1 cellular context compared by ENCODE assay signal in the genomic region with DNA sequence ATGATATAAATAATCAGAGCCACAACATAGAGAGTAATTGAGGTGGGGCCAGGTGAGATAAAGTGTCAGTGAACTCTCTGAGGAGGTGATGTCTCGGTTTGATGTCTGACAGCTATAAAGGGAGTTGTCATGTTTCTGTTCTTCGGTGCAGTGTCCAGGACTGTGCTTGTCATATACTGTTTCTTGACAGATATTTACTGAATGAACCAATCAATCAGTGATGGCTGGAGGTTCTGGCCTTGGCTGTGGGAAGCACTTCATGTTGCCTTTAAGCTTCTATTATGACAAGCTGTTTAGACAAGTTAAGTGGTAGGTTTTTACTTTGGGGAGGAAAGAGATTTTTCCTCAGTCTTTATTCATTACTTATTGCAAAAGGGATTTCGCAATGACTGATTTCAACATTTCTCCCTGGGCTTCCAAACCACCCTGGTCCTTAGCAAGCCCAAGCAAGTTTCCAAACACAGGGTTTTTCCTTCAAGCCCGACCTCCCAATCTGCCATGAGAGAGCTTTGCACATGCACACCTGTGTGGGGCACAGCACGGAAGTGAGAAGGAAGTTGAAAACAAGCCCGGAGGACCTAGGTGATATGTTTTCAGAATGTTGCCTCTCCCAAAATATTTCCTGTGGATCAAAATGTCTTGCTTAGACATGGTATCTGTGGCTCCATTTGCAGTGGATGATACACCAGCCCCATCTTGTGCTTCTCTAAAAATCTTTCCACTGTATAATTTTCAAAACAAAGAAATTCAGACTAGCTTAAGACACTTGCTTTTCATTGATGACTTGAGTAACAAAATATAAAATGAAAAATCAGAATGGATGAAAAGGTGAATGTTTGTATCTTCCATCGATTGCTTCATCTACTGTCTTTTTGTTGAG.
TF ChIP-seq lines count a peak whose summit lies in the region.

No MANE protein-coding gene starts in this region.

TF ChIP-seq in GM23338, 12 proteins besides CTCF, POLR2A, EP300 and RAD21 (continued from another document):
- TF ChIP-seq, protein P1, sequence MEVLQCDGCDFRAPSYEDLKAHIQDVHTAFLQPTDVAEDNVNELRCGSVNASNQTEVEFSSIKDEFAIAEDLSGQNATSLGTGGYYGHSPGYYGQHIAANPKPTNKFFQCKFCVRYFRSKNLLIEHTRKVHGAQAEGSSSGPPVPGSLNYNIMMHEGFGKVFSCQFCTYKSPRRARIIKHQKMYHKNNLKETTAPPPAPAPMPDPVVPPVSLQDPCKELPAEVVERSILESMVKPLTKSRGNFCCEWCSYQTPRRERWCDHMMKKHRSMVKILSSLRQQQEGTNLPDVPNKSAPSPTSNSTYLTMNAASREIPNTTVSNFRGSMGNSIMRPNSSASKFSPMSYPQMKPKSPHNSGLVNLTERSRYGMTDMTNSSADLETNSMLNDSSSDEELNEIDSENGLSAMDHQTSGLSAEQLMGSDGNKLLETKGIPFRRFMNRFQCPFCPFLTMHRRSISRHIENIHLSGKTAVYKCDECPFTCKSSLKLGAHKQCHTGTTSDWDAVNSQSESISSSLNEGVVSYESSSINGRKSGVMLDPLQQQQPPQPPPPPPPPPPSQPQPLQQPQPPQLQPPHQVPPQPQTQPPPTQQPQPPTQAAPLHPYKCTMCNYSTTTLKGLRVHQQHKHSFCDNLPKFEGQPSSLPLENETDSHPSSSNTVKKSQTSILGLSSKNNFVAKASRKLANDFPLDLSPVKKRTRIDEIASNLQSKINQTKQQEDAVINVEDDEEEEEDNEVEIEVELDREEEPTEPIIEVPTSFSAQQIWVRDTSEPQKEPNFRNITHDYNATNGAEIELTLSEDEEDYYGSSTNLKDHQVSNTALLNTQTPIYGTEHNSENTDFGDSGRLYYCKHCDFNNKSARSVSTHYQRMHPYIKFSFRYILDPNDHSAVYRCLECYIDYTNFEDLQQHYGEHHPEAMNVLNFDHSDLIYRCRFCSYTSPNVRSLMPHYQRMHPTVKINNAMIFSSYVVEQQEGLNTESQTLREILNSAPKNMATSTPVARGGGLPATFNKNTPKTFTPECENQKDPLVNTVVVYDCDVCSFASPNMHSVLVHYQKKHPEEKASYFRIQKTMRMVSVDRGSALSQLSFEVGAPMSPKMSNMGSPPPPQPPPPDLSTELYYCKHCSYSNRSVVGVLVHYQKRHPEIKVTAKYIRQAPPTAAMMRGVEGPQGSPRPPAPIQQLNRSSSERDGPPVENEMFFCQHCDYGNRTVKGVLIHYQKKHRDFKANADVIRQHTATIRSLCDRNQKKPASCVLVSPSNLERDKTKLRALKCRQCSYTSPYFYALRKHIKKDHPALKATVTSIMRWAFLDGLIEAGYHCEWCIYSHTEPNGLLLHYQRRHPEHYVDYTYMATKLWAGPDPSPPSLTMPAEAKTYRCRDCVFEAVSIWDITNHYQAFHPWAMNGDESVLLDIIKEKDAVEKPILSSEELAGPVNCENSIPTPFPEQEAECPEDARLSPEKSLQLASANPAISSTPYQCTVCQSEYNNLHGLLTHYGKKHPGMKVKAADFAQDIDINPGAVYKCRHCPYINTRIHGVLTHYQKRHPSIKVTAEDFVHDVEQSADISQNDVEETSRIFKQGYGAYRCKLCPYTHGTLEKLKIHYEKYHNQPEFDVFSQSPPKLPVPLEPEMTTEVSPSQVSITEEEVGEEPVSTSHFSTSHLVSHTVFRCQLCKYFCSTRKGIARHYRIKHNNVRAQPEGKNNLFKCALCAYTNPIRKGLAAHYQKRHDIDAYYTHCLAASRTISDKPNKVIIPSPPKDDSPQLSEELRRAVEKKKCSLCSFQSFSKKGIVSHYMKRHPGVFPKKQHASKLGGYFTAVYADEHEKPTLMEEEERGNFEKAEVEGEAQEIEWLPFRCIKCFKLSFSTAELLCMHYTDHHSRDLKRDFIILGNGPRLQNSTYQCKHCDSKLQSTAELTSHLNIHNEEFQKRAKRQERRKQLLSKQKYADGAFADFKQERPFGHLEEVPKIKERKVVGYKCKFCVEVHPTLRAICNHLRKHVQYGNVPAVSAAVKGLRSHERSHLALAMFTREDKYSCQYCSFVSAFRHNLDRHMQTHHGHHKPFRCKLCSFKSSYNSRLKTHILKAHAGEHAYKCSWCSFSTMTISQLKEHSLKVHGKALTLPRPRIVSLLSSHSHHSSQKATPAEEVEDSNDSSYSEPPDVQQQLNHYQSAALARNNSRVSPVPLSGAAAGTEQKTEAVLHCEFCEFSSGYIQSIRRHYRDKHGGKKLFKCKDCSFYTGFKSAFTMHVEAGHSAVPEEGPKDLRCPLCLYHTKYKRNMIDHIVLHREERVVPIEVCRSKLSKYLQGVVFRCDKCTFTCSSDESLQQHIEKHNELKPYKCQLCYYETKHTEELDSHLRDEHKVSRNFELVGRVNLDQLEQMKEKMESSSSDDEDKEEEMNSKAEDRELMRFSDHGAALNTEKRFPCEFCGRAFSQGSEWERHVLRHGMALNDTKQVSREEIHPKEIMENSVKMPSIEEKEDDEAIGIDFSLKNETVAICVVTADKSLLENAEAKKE (CRISPR knock-in tag; IDR thresholded peaks at IDR 0.05) = no peak
- no peak for TF ChIP-seq CREB1 (CRISPR knock-in tag; IDR thresholded peaks at IDR 0.05; ENCODE audit: low read depth)
- no peak for TF ChIP-seq EZH2phosphoT487 (IDR thresholded peaks at IDR 0.05; ENCODE audit: unreplicated experiment)
- no peak for TF ChIP-seq STAT1 (IDR thresholded peaks at IDR 0.05; ENCODE audit: unreplicated experiment)
- no peak for TF ChIP-seq ZNF114 (CRISPR knock-in tag; IDR thresholded peaks at IDR 0.05)
- TF ChIP-seq, protein P2, sequence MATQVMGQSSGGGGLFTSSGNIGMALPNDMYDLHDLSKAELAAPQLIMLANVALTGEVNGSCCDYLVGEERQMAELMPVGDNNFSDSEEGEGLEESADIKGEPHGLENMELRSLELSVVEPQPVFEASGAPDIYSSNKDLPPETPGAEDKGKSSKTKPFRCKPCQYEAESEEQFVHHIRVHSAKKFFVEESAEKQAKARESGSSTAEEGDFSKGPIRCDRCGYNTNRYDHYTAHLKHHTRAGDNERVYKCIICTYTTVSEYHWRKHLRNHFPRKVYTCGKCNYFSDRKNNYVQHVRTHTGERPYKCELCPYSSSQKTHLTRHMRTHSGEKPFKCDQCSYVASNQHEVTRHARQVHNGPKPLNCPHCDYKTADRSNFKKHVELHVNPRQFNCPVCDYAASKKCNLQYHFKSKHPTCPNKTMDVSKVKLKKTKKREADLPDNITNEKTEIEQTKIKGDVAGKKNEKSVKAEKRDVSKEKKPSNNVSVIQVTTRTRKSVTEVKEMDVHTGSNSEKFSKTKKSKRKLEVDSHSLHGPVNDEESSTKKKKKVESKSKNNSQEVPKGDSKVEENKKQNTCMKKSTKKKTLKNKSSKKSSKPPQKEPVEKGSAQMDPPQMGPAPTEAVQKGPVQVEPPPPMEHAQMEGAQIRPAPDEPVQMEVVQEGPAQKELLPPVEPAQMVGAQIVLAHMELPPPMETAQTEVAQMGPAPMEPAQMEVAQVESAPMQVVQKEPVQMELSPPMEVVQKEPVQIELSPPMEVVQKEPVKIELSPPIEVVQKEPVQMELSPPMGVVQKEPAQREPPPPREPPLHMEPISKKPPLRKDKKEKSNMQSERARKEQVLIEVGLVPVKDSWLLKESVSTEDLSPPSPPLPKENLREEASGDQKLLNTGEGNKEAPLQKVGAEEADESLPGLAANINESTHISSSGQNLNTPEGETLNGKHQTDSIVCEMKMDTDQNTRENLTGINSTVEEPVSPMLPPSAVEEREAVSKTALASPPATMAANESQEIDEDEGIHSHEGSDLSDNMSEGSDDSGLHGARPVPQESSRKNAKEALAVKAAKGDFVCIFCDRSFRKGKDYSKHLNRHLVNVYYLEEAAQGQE (IDR thresholded peaks at IDR 0.05; ENCODE audit: unreplicated experiment) = no peak
- TF ChIP-seq ZNF331 (CRISPR knock-in tag; IDR thresholded peaks at IDR 0.05; ENCODE audit: low read depth) = no peak
- TF ChIP-seq NANOG (IDR thresholded peaks at IDR 0.05; ENCODE audit: borderline replicate concordance) = no peak
- TF ChIP-seq POLR2AphosphoS5 (IDR thresholded peaks at IDR 0.05; ENCODE audit: low read depth) = no peak
- no peak for TF ChIP-seq EZH2 (IDR thresholded peaks at IDR 0.05; ENCODE audit: low read depth, unreplicated experiment)
